Comparison of ENCODE assay signal across 16 cellular contexts in genomic region chr5:141095263-141095641, GRCh38. TPM values are rescaled to one million over a fixed set of nuclear protein-coding genes. Genes with fewer than 3 reads are reported as not detected.
DNase-seq lines count a peak whose midpoint lies in the region; ATAC-seq and TF ChIP-seq lines count a peak whose summit lies in the region.
"Had no signal": no experiment of that assay in that cellular context is flagged by ENCODE, and none has a peak within 500 bp of the region (broad histone marks: within the 10 kb centered on the region; RNA-seq: fewer than 3 reads in every experiment).

No MANE protein-coding gene starts in this region.

- in situ Hi-C loops in brain microvascular endothelial cell (cut with HindIII; ENCODE audit: low pct_ligation_motif_present, low sequenced_read_pairs): no loop called here

- H3K4me3 ChIP-seq in MM.1S (ENCODE audit: low read length) (no peak overlapping the region), neural cell (ENCODE audit: low read length) (peak overlapping the region; percentile 74), spleen (peak overlapping the region in 1 of 8 donors; percentile 38), brain microvascular endothelial cell (ENCODE audit: low read depth, low read length) (no peak overlapping the region), left lung (no peak overlapping the region)
- H3K4me3 ChIP-seq: BLaER1 had no signal

- H3K27me3 ChIP-seq in MM.1S (replicated peaks; ENCODE audit: insufficient read depth, low read length) (no peaks in the 10 kb centered on the region), neural cell (ENCODE audit: insufficient read depth, low read depth, low read length) (no peaks in the 10 kb centered on the region), spleen (replicated peaks in 1 of 7) (peaks cover 0 to 76% (median 0%) of the 10 kb centered on the region in 7 donors), brain microvascular endothelial cell (replicated peaks) (no peaks in the 10 kb centered on the region), left lung (peaks cover 7 to 48% of the 10 kb centered on the region in 2 donors)
- H3K27me3 ChIP-seq: BLaER1 had no signal

- DNase-seq in AG08395 (ENCODE audit: low spot score) (peak; percentile 1), MM.1S (no peak), endothelial cell (ENCODE audit: low spot score) (no peak), spleen (no peak), brain microvascular endothelial cell (no peak), left lung (no peak), Ammon's horn (ENCODE audit: low spot score) (no peak)
- DNase-seq: activated CD4-positive, alpha-beta T cell treated with anti-CD3 and anti-CD28 coated beads, Interleukin-2, amount 50 U/mL, for 1 hour; cerebellar nuclear complex; GF-D8; NCI-H1105; NCI-H82 had no signal

- H3K4me1 ChIP-seq in MM.1S (ENCODE audit: low read length): no peaks in the 10 kb centered on the region
- no peaks in the 10 kb centered on the region for H3K4me1 ChIP-seq in spleen
- no peaks in the 10 kb centered on the region for H3K4me1 ChIP-seq in left lung
- H3K4me1 ChIP-seq: BLaER1 had no signal

- intact Hi-C loops in spleen (cut with DNase I; ENCODE audit: low total_unique reads) (no loop called here), left lung (cut with DNase I) (no loop called here)

- H4K20me1 ChIP-seq in MM.1S (ENCODE audit: insufficient read depth, low read length): no peaks in the 10 kb centered on the region
- H4K20me1 ChIP-seq in neural cell (ENCODE audit: insufficient read depth): no peaks in the 10 kb centered on the region
- H4K20me1 ChIP-seq: BLaER1 had no signal

- H3K36me3 ChIP-seq in MM.1S (replicated peaks; ENCODE audit: insufficient read depth, low read length) (no peaks in the 10 kb centered on the region), neural cell (ENCODE audit: insufficient read depth, low read length) (peaks cover 22% of the 10 kb centered on the region), spleen (no peaks in the 10 kb centered on the region), brain microvascular endothelial cell (replicated peaks) (no peaks in the 10 kb centered on the region), left lung (no peaks in the 10 kb centered on the region)
- H3K36me3 ChIP-seq: BLaER1 had no signal

- peaks cover 31% of the 10 kb centered on the region for H3K36me3 Mint-ChIP-seq in endothelial cell (ENCODE audit: low read depth, unreplicated experiment)

- TF ChIP-seq CTCF in MM.1S (IDR thresholded peaks at IDR 0.05; ENCODE audit: low read length) (no peak), endothelial cell (IDR thresholded peaks at IDR 0.05; ENCODE audit: unreplicated experiment) (no peak), neural cell (IDR thresholded peaks at IDR 0.05; ENCODE audit: poor library complexity, severe bottlenecking) (no peak), spleen (IDR thresholded peaks at IDR 0.05 in 8 of 11, conservative IDR thresholded peaks at IDR 0.05 in 3 of 11) (no peak), brain microvascular endothelial cell (IDR thresholded peaks at IDR 0.05; ENCODE audit: low read depth, low read length, missing control alignments) (no peak), left lung (IDR thresholded peaks at IDR 0.05) (no peak)

- TF ChIP-seq POLR2A in spleen (IDR thresholded peaks at IDR 0.05): no peak

- TF ChIP-seq EP300 in neural cell (conservative IDR thresholded peaks at IDR 0.05; ENCODE audit: poor library complexity, severe bottlenecking): no peak

- peaks cover 12% of the 10 kb centered on the region for H3K27me3 Mint-ChIP-seq in endothelial cell (ENCODE audit: unreplicated experiment)

- H3K79me2 ChIP-seq in MM.1S (ENCODE audit: low read length): no peaks in the 10 kb centered on the region
- H3K79me2 ChIP-seq in neural cell (replicated peaks; ENCODE audit: insufficient read depth, low read length): peaks cover 44% of the 10 kb centered on the region

- no peak for ATAC-seq in left lung

- H3K27ac Mint-ChIP-seq in endothelial cell (ENCODE audit: unreplicated experiment): peak overlapping the region; percentile 92
- H3K27ac Mint-ChIP-seq: activated T-helper 2 cell treated with anti-CD3 and anti-CD28 coated beads, Interferon-gamma antibody, Interleukin-2, Interleukin-4, amounts not matched to agents 10 μg/mL and 5 μg/mL and 100 μg/mL, durations not matched to agents 14 hours and 24 hours and 36 hours had no signal

- H3K4me2 ChIP-seq in MM.1S (ENCODE audit: low read depth, low read length) (peak overlapping the region; percentile 4; the same call in 1 of the 2 replicates), neural cell (ENCODE audit: low read length) (peak overlapping the region; percentile 56)
- H3K4me2 ChIP-seq: BLaER1 had no signal

- H3K9me2 ChIP-seq in MM.1S (replicated peaks; ENCODE audit: insufficient read depth, low read length) (no peaks in the 10 kb centered on the region), neural cell (ENCODE audit: insufficient read depth, low read length) (no peaks in the 10 kb centered on the region)

- TF ChIP-seq RAD21 in neural cell (conservative IDR thresholded peaks at IDR 0.05): no peak

- H3K9me3 ChIP-seq in MM.1S (replicated peaks; ENCODE audit: insufficient read depth, low read length) (no peaks in the 10 kb centered on the region), neural cell (ENCODE audit: low read length) (peaks cover 22% of the 10 kb centered on the region), spleen (peaks cover 3 to 87% (median 41%) of the 10 kb centered on the region in 8 donors), left lung (peaks cover 0 to 54% of the 10 kb centered on the region in 2 donors)

- H3K4me3 Mint-ChIP-seq in endothelial cell (ENCODE audit: unreplicated experiment): peak overlapping the region; percentile 99

- H3K27ac ChIP-seq in MM.1S (ENCODE audit: low read length): no peak overlapping the region
- peak overlapping the region; percentile 97 for H3K27ac ChIP-seq in neural cell (ENCODE audit: low read length)
- no peak overlapping the region for H3K27ac ChIP-seq in spleen
- H3K27ac ChIP-seq in brain microvascular endothelial cell: no peak overlapping the region
- no peak overlapping the region for H3K27ac ChIP-seq in left lung
- H3K27ac ChIP-seq: BLaER1, HL-60 had no signal

- no peaks in the 10 kb centered on the region for H3F3A ChIP-seq in MM.1S (ENCODE audit: insufficient read depth, low read length)
- peaks cover 4% of the 10 kb centered on the region for H3F3A ChIP-seq in neural cell (ENCODE audit: insufficient read depth, low read length, poor library complexity, severe bottlenecking)

- H3K4me1 Mint-ChIP-seq in endothelial cell (ENCODE audit: unreplicated experiment): peaks cover 15% of the 10 kb centered on the region

- peaks cover 2% of the 10 kb centered on the region for H3K9me3 Mint-ChIP-seq in endothelial cell (ENCODE audit: unreplicated experiment)

- H2AFZ ChIP-seq in MM.1S (ENCODE audit: low read length): no peak overlapping the region
- H2AFZ ChIP-seq in neural cell (ENCODE audit: low read depth, low read length): peak overlapping the region; percentile 35

- no peak overlapping the region for H3K9ac ChIP-seq in MM.1S (ENCODE audit: low read length)
- peak overlapping the region; percentile 92 for H3K9ac ChIP-seq in neural cell (ENCODE audit: low read length)
- H3K9ac ChIP-seq: BLaER1 had no signal

- WGBS in spleen, 5 donors: 40 to 50% (median 48%) methylated on average over 12 of the region's 12 CpGs

TF ChIP-seq in neural cell, 6 proteins besides CTCF, POLR2A, EP300 and RAD21 (continues in another document):
- TF ChIP-seq EZH2 (IDR thresholded peaks at IDR 0.05; ENCODE audit: borderline replicate concordance, insufficient read depth, low read length, poor library complexity, severe bottlenecking) (no peak), SMC3 (conservative IDR thresholded peaks at IDR 0.05; ENCODE audit: poor library complexity) (no peak), POLR2AphosphoS5 (IDR thresholded peaks at IDR 0.05) (no peak), MXI1 (conservative IDR thresholded peaks at IDR 0.05; ENCODE audit: poor library complexity, severe bottlenecking) (no peak)

RNA-seq across cellular contexts. Expression of gene PCDHB2, which starts 0.8 kb away (rescaled TPM):
- total RNA-seq in endothelial cell (ENCODE audit: unreplicated experiment): 44.9 TPM
- 103 and 105 TPM in 2 replicates for polyA plus RNA-seq in neural cell
- polyA minus RNA-seq in neural cell: 193 and 195 TPM in 2 replicates
- total RNA-seq in spleen: 1 to 10 TPM in 6 of 7 donors, under 1 TPM in 1; 0.98 to 2.0 (median 1.5) TPM
- polyA plus RNA-seq in spleen: under 1 TPM; 0.12 to 0.29 (median 0.13) TPM
- total RNA-seq in left lung: 1 to 10 TPM; 3.6 to 6.6 TPM

RNA-seq across cellular contexts. Expression of gene PCDHB3, which starts 5.0 kb away (rescaled TPM):
- total RNA-seq in endothelial cell (ENCODE audit: unreplicated experiment): 6.5 TPM
- polyA plus RNA-seq in neural cell: 3.9 and 4.9 TPM in 2 replicates
- 43.3 and 53.9 TPM in 2 replicates for polyA minus RNA-seq in neural cell
- 1 to 10 TPM in 4 of 7 donors, under 1 TPM in 3; 0.34 to 3.1 (median 1.1) TPM for total RNA-seq in spleen
- polyA plus RNA-seq in spleen: under 1 TPM in 2 of 3 donors, not detected in 1; 0.08 to 0.26 TPM
- total RNA-seq in left lung: 1 to 10 TPM; 2.0 to 3.9 TPM
- total RNA-seq: activated T-helper 2 cell treated with anti-CD3 and anti-CD28 coated beads, Interferon-gamma antibody, Interleukin-2, Interleukin-4, amounts not matched to agents 10 μg/mL and 5 μg/mL and 100 μg/mL, durations not matched to agents 14 hours and 24 hours and 36 hours had no signal

RNA-seq across cellular contexts. Expression of gene PCDHB4, which starts 26.4 kb away (rescaled TPM):
- 2.3 TPM for total RNA-seq in endothelial cell (ENCODE audit: unreplicated experiment)
- polyA plus RNA-seq in neural cell: 4.2 and 4.3 TPM in 2 replicates
- polyA minus RNA-seq in neural cell: 19.7 and 23.6 TPM in 2 replicates
- total RNA-seq in spleen: 1 to 10 TPM in 5 of 7 donors, under 1 TPM in 2; 0.77 to 2.6 (median 1.6) TPM
- under 1 TPM; 0.09 to 0.32 (median 0.24) TPM for polyA plus RNA-seq in spleen
- 1 to 10 TPM; 1.9 to 4.3 TPM for total RNA-seq in left lung
- total RNA-seq: activated T-helper 2 cell treated with anti-CD3 and anti-CD28 coated beads, Interferon-gamma antibody, Interleukin-2, Interleukin-4, amounts not matched to agents 10 μg/mL and 5 μg/mL and 100 μg/mL, durations not matched to agents 14 hours and 24 hours and 36 hours had no signal

RNA-seq across cellular contexts. Expression of gene PCDHB5, which starts 39.8 kb away (rescaled TPM):
- total RNA-seq in endothelial cell (ENCODE audit: unreplicated experiment): 7.8 TPM
- polyA plus RNA-seq in neural cell: 4.5 and 4.7 TPM in 2 replicates
- polyA minus RNA-seq in neural cell: 25.1 and 28.4 TPM in 2 replicates
- total RNA-seq in spleen: 1 to 10 TPM in 6 of 7 donors, under 1 TPM in 1; 0.81 to 3.4 (median 1.6) TPM
- under 1 TPM; 0.20 to 0.33 (median 0.32) TPM for polyA plus RNA-seq in spleen
- total RNA-seq in left lung: 1 to 10 TPM; 2.5 to 7.5 TPM
- total RNA-seq: activated T-helper 2 cell treated with anti-CD3 and anti-CD28 coated beads, Interferon-gamma antibody, Interleukin-2, Interleukin-4, amounts not matched to agents 10 μg/mL and 5 μg/mL and 100 μg/mL, durations not matched to agents 14 hours and 24 hours and 36 hours had no signal

RNA-seq across cellular contexts. Expression of gene PCDHB1, which starts 44.1 kb away (rescaled TPM):
- total RNA-seq in endothelial cell (ENCODE audit: unreplicated experiment): not detected
- 0.10 TPM in 1 of 2 replicates, not detected in the other for polyA plus RNA-seq in neural cell
- polyA minus RNA-seq in neural cell: 0.12 and 0.24 TPM in 2 replicates
- total RNA-seq in spleen: not detected
- polyA plus RNA-seq in spleen: not detected
- total RNA-seq in left lung: under 1 TPM; 0.06 to 0.10 TPM
- total RNA-seq: activated T-helper 2 cell treated with anti-CD3 and anti-CD28 coated beads, Interferon-gamma antibody, Interleukin-2, Interleukin-4, amounts not matched to agents 10 μg/mL and 5 μg/mL and 100 μg/mL, durations not matched to agents 14 hours and 24 hours and 36 hours had no signal
